ENCODE assay signal across 26 cellular contexts in genomic region chr10:110379831-110380230, GRCh38.
"Had no signal": no experiment of that assay in that cellular context is flagged by ENCODE, and none has a peak within 500 bp of the region (broad histone marks: within the 10 kb centered on the region; RNA-seq: fewer than 3 reads in every experiment).

No MANE protein-coding gene starts in this region.

- H3K27me3 ChIP-seq: Peyer's patch, SJCRH30 had no signal

- FAIRE-seq: bronchial epithelial cell had no signal

- H3K27me3 Mint-ChIP-seq: activated CD4-positive, alpha-beta T cell treated with anti-CD3 and anti-CD28 coated beads for 36 hours; activated naive CD8-positive, alpha-beta T cell treated with anti-CD3 and anti-CD28 coated beads, Interleukin-2, amount 10 ng/mL, durations not matched to agents 7 days and 5 days had no signal

- H3K4me1 ChIP-seq: Peyer's patch had no signal

- H3K4me3 Mint-ChIP-seq: activated CD4-positive, alpha-beta T cell treated with anti-CD3 and anti-CD28 coated beads for 36 hours; activated CD8-positive, alpha-beta T cell treated with anti-CD3 and anti-CD28 coated beads, Interleukin-2, amount 10 ng/mL, durations not matched to agents 7 days and 5 days; activated naive CD8-positive, alpha-beta T cell treated with anti-CD3 and anti-CD28 coated beads, Interleukin-2, amount 10 ng/mL, durations not matched to agents 7 days and 5 days had no signal

- H3K27ac Mint-ChIP-seq: activated CD4-positive, alpha-beta T cell treated with anti-CD3 and anti-CD28 coated beads for 36 hours; activated CD8-positive, alpha-beta T cell treated with anti-CD3 and anti-CD28 coated beads, Interleukin-2, amount 10 ng/mL, durations not matched to agents 7 days and 5 days; activated naive CD8-positive, alpha-beta T cell treated with anti-CD3 and anti-CD28 coated beads, Interleukin-2, amount 10 ng/mL, durations not matched to agents 7 days and 5 days had no signal

- H3K9me3 ChIP-seq: Peyer's patch, SJCRH30, SK-N-SH had no signal

- H3K9me3 Mint-ChIP-seq: activated naive CD8-positive, alpha-beta T cell treated with anti-CD3 and anti-CD28 coated beads, Interleukin-2, amount 10 ng/mL, durations not matched to agents 7 days and 5 days had no signal

- H3K4me2 ChIP-seq: KMS-11, SK-N-SH had no signal

- ATAC-seq: activated CD4-positive, alpha-beta T cell treated with anti-CD3 and anti-CD28 coated beads for 36 hours; activated CD8-positive, alpha-beta T cell treated with anti-CD3 and anti-CD28 coated beads, Interleukin-2, amount 10 ng/mL, durations not matched to agents 7 days and 5 days had no signal

- H3K27ac ChIP-seq: KMS-11, Peyer's patch, RWPE1, SJCRH30, VCaP had no signal

- H3K36me3 Mint-ChIP-seq: activated naive CD8-positive, alpha-beta T cell treated with anti-CD3 and anti-CD28 coated beads, Interleukin-2, amount 10 ng/mL, durations not matched to agents 7 days and 5 days had no signal

- H3K36me3 ChIP-seq: Peyer's patch, SJCRH30 had no signal

- H3K4me3 ChIP-seq: Peyer's patch, SJCRH30 had no signal

- H3K9ac ChIP-seq: KMS-11, SK-N-SH had no signal

- DNase-seq: activated CD4-positive, alpha-beta T cell treated with anti-CD3 and anti-CD28 coated beads for 36 hours; activated CD4-positive, alpha-beta T cell treated with anti-CD3 and anti-CD28 coated beads, Interleukin-2, amount 50 U/mL, for 1 hour; activated CD8-positive, alpha-beta memory T cell treated with anti-CD3 and anti-CD28 coated beads, Interleukin-2, amount 50 U/mL, for 48 hours; activated CD8-positive, alpha-beta T cell treated with anti-CD3 and anti-CD28 coated beads, Interleukin-2, amount 10 ng/mL, durations not matched to agents 7 days and 5 days; activated naive CD4-positive, alpha-beta T cell treated with anti-CD3 and anti-CD28 coated beads, Interleukin-2, amount 50 U/mL, for 16 hours; activated naive CD8-positive, alpha-beta T cell treated with anti-CD3 and anti-CD28 coated beads, Interleukin-2, amount 10 ng/mL, durations not matched to agents 7 days and 5 days; activated T-cell treated with anti-CD3 and anti-CD28 coated beads, Interleukin-2, amount 50 U/mL, for 1 hour; central memory CD4-positive, alpha-beta T cell; NCI-H1092; NCI-H1417; NCI-H1694; NCI-H2029; NCI-H2107; NCI-H2171 treated with DMSO at 0.1 percent for 48 hours; NCI-H226; NCI-H526 treated with DMSO at 0.1 percent for 48 hours; NCI-H82; NK-92 treated with Interleukin-12 subunit alpha and Interleukin-12 subunit beta, amount 100 ng/mL, for 24 hours; Peyer's patch; Right ventricle myocardium superior; SJCRH30; SK-N-SH had no signal
